ENCODE assay signal across 24 cellular contexts in the genomic region with DNA sequence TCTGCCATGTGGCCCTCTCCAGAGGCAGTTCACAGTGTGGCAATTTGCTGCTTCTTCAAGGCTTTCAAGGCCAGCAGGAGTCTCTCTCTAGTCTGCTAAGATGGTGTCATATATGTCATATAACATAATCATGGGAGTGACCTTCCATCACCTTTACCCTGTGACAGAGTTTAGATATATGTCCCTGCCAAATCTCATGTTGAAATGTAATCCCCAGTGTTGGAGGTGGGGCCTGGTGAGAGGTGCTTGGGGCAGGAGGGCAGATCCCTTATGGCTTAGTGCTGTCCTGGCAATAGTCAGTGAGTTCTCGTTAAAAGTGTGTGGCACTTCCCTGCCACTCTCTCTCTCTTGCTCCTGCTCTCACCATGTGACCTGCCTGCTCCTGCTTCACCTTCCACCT.
"Had no signal": no experiment of that assay in that cellular context is flagged by ENCODE, and none has a peak within 500 bp of the region (broad histone marks: within the 10 kb centered on the region; RNA-seq: fewer than 3 reads in every experiment).

No MANE protein-coding gene starts in this region.

- H3K9me3 ChIP-seq: SJSA1 had no signal

- DNase-seq: IMR-90, Karpas-422, KG1, MG63, NCI-H1092, NCI-H1105 treated with DMSO at 0.1 percent for 48 hours, NCI-H1417 treated with DMSO at 0.1 percent for 48 hours, NCI-H146, NCI-H1694 treated with DMSO at 0.1 percent for 48 hours, NCI-H1930, NCI-H2081, NCI-H2171, NCI-H226, NCI-H446, NCI-H510A, NCI-H524 treated with DMSO at 0.1 percent for 48 hours, NCI-H69, NCI-H774, Right ventricle myocardium superior, RPMI8226, SIG-M5 had no signal

- H3K36me3 ChIP-seq: MG63, SJSA1 had no signal

- ATAC-seq: HepG2 had no signal

- H3K4me3 ChIP-seq: MG63, SJSA1, SK-N-MC had no signal

- H3K27me3 ChIP-seq: MG63, SJSA1 had no signal

- H3K27ac ChIP-seq: SJSA1, SK-N-MC had no signal
